In the genomic region with DNA sequence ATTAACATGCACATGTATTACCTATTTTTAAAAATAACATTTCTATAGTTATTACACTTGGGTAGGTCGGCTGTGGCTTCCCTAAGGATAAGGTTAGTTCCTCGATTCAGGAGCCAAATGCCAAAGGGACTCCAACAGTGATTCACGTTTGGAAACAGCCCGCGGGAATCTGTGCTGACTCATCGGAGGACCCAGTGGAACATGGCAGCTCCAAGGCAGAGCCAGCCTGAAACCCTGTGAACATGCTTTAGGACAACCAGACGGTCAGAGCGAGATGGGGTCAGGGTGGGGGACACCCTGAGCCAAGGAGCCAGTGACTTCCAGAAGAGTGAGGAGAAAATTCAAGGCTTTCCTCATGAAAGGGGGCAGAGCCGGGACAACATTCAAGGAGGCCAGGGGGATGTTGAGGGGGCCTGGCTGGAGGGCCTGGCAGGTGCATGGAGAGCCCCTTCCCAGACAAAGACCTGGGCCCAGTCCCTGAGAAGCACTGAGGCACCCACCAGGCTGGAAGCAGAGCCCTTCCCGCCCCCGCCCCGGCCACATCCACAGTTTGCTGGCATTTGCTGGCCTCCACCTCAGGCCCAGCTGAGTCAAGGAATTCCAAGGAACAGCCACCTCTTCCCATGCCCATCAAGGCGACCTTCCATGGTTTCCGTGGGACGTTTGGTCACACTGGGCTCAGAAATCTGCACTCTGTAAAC, we compare ENCODE assay signal across 9 cellular contexts.
DNase-seq lines count a peak whose midpoint lies in the region; ATAC-seq and TF ChIP-seq lines count a peak whose summit lies in the region.
"Had no signal": no experiment of that assay in that cellular context is flagged by ENCODE, and none has a peak within 500 bp of the region (broad histone marks: within the 10 kb centered on the region; RNA-seq: fewer than 3 reads in every experiment).

No MANE protein-coding gene starts in this region.

- H3K14ac ChIP-seq in H9 (ENCODE audit: insufficient read depth, low read length) = peak overlapping the region; percentile 13; the same call in 1 of the 2 replicates

- POLR2A ChIA-PET in MCF 10A (lab: Yijun Ruan, JAX) = interaction anchor here (0.6 to 4.5 kb wide), 11 partner anchors 8 to 153 kb away, joined by 3 to 30 read pairs (median 4); partner anchors contain the start of gene RRBP1

- no peak overlapping the region for H2BK5ac ChIP-seq in H9 (ENCODE audit: insufficient read length, low read length)

- H3K27ac Mint-ChIP-seq in H9 = peak overlapping the region in 2 of 3 experiments; percentile 10 to 89; a peak in 2 of 7 replicates
- H3K27ac Mint-ChIP-seq in MCF 10A (ENCODE audit: low read depth, unreplicated experiment) = peak overlapping the region; percentile 76

- no peak overlapping the region for H3K27ac ChIP-seq in H9 (ENCODE audit: insufficient read length, low read depth, low read length)
- peak overlapping the region; percentile 67 for H3K27ac ChIP-seq in smooth muscle cell (ENCODE audit: low read depth)

- no peak for ATAC-seq in GM21717 (IDR thresholded peaks at IDR 0.05; ENCODE audit: unreplicated experiment)
- ATAC-seq in GM21529 (IDR thresholded peaks at IDR 0.05; ENCODE audit: unreplicated experiment) = no peak
- ATAC-seq in GM18498 (IDR thresholded peaks at IDR 0.05; ENCODE audit: unreplicated experiment) = no peak
- ATAC-seq in HG02798 (IDR thresholded peaks at IDR 0.05; ENCODE audit: poor library complexity, unreplicated experiment) = no peak

- TF ChIP-seq CTCF in H9 (conservative IDR thresholded peaks at IDR 0.05) (no peak), MCF 10A (IDR thresholded peaks at IDR 0.05; ENCODE audit: unreplicated experiment) (no peak), smooth muscle cell (IDR thresholded peaks at IDR 0.05; ENCODE audit: borderline replicate concordance, insufficient read depth, poor library complexity, severe bottlenecking) (no peak)

- BruUV-seq in MCF 10A (replicated peaks; lab: Mats Ljungman, UMichigan) = no TSS peak

- H3K23me2 ChIP-seq in H9 (ENCODE audit: insufficient read length, low read depth, low read length, poor library complexity, severe bottlenecking) = no peaks in the 10 kb centered on the region

- H2AFZ ChIP-seq in H9 (ENCODE audit: low read length) (no peak overlapping the region), smooth muscle cell (ENCODE audit: low read depth) (no peak overlapping the region)

- peaks cover 10% of the 10 kb centered on the region for H3F3A ChIP-seq in smooth muscle cell (ENCODE audit: low read depth)

- H3K4me2 ChIP-seq in H9 (ENCODE audit: insufficient read depth, insufficient read length, low read length) (no peak overlapping the region), smooth muscle cell (peak overlapping the region; percentile 11)

- H3K4ac ChIP-seq in H9 (ENCODE audit: low read depth, low read length) = no peak overlapping the region

- no peak overlapping the region for H4K5ac ChIP-seq in H9 (ENCODE audit: insufficient read length, low read depth, low read length)

- H3K56ac ChIP-seq in H9 (ENCODE audit: insufficient read length, low read depth, low read length) = no peak overlapping the region

- H2BK12ac ChIP-seq in H9 (ENCODE audit: insufficient read length, low read depth, low read length) = no peak overlapping the region

- H3K9me3 ChIP-seq in H9 (ENCODE audit: control insufficient read depth, low read depth, low read length) = no peaks in the 10 kb centered on the region
- H3K9me3 ChIP-seq in smooth muscle cell (replicated peaks; ENCODE audit: low read depth) = no peaks in the 10 kb centered on the region

- WGBS in H9 (ENCODE audit: extremely low coverage, insufficient read length, low lambda C conversion rate) = no CpG with 5 or more reads among the region's 15 CpGs
- WGBS in smooth muscle cell (ENCODE audit: low lambda C conversion rate) = 57% methylated on average over 15 of the region's 15 CpGs

- H3K36me3 Mint-ChIP-seq in H9 (ENCODE audit: insufficient read depth in 1 of 3, low read depth in 3 of 3) (no peaks in the 10 kb centered on the region), MCF 10A (ENCODE audit: insufficient read depth, unreplicated experiment) (no peaks in the 10 kb centered on the region)

- no peak overlapping the region for H3K4me3 ChIP-seq in smooth muscle cell

- CTCF ChIA-PET in MCF 10A (lab: Yijun Ruan, JAX) = interaction anchor here (0.7 to 2.0 kb wide), 5 partner anchors 54 to 1125 kb away, joined by 3 to 8 read pairs (median 3); no protein-coding TSS in a partner anchor

- H4K8ac ChIP-seq in H9 (replicated peaks; ENCODE audit: insufficient read length, low read depth, low read length) = no peak overlapping the region

- no peaks in the 10 kb centered on the region; the same call in 1 of the 2 replicates for H3K4me1 ChIP-seq in H9 (ENCODE audit: insufficient read depth, low read length)
- peaks cover 14% of the 10 kb centered on the region for H3K4me1 ChIP-seq in smooth muscle cell (ENCODE audit: low read depth)

- peaks cover 28% of the 10 kb centered on the region in 2 experiments for H3K4me1 Mint-ChIP-seq in H9
- H3K4me1 Mint-ChIP-seq in MCF 10A (ENCODE audit: insufficient read depth, unreplicated experiment) = peaks cover 31% of the 10 kb centered on the region

- no peak overlapping the region for H3K23ac ChIP-seq in H9 (ENCODE audit: insufficient read length, low read depth, low read length)

- H3K27me3 ChIP-seq in H9 (ENCODE audit: insufficient read depth, low read length) (no peaks in the 10 kb centered on the region), smooth muscle cell (ENCODE audit: low read depth) (no peaks in the 10 kb centered on the region)

- H3K79me2 ChIP-seq in H9 (ENCODE audit: insufficient read depth, low read length) (no peaks in the 10 kb centered on the region), smooth muscle cell (ENCODE audit: low read depth) (no peaks in the 10 kb centered on the region)

- DNase-seq in H9 = no peak
- DNase-seq in MCF 10A (ENCODE audit: unreplicated experiment) = peak; percentile 96
- peak; percentile 14 for DNase-seq in kidney glomerular epithelial cell (lab: John Stamatoyannopoulos, UW)
- DNase-seq in smooth muscle cell (lab: John Stamatoyannopoulos, UW; ENCODE audit: unreplicated experiment) = no peak
- DNase-seq: H7 had no signal

- H3T11ph ChIP-seq in H9 (ENCODE audit: low read length) = no peak overlapping the region

- H3K36me3 ChIP-seq in smooth muscle cell (ENCODE audit: low read depth) = no peaks in the 10 kb centered on the region

- peak overlapping the region; percentile 91 for H4K91ac ChIP-seq in H9 (ENCODE audit: insufficient read length, low read depth, low read length)

- 0 out of 5 replicates have a peak, but pooled peaks cover 0 to 3% of the 10 kb centered on the region in 2 experiments for H3K9me3 Mint-ChIP-seq in H9
- no peaks in the 10 kb centered on the region for H3K9me3 Mint-ChIP-seq in MCF 10A (ENCODE audit: unreplicated experiment)

- intact Hi-C loops in MCF 10A (cut with micrococcal nuclease) = loop anchor here (10.0 kb wide), 1 partner anchor 59 kb away; no protein-coding TSS in a partner anchor

- H3K79me1 ChIP-seq in H9 (ENCODE audit: insufficient read depth, low read depth, low read length, poor library complexity, severe bottlenecking) = no peaks in the 10 kb centered on the region

- no peak overlapping the region for H3K9ac ChIP-seq in H9 (ENCODE audit: extremely low read depth, insufficient read length, low read length)
- H3K9ac ChIP-seq in smooth muscle cell (ENCODE audit: low read depth) = peak overlapping the region; percentile 4

- no peak overlapping the region for H2BK15ac ChIP-seq in H9 (ENCODE audit: low read depth, low read length)

- no peak overlapping the region for H2BK120ac ChIP-seq in H9 (ENCODE audit: low read depth, low read length, poor library complexity, severe bottlenecking)

- no peak overlapping the region for H2BK20ac ChIP-seq in H9 (ENCODE audit: low read depth, low read length, poor library complexity, severe bottlenecking)

- H4K20me1 ChIP-seq in H9 (ENCODE audit: control insufficient read depth, insufficient read depth, insufficient read length) (no peaks in the 10 kb centered on the region), smooth muscle cell (ENCODE audit: low read depth) (no peaks in the 10 kb centered on the region)

- peak overlapping the region; percentile 3 for H3K18ac ChIP-seq in H9 (ENCODE audit: insufficient read length, low read depth, low read length)

- H3K27me3 Mint-ChIP-seq in H9 (ENCODE audit: low read depth) (no peaks in the 10 kb centered on the region; the same call in 1 of the 2 replicates), MCF 10A (ENCODE audit: insufficient read depth, unreplicated experiment) (no peaks in the 10 kb centered on the region)

- no peak overlapping the region for H3K4me3 Mint-ChIP-seq in H9
- H3K4me3 Mint-ChIP-seq in MCF 10A (ENCODE audit: unreplicated experiment) = peak overlapping the region; percentile 5

- no peak overlapping the region for H2AK5ac ChIP-seq in H9 (ENCODE audit: insufficient read length, low read length)

Comparison
In these comparisons a context has a peak if more than half of its experiments do, and no peak if none do; other contexts are left out.
1. DNase-seq: peak in MCF 10A (single experiment) and kidney glomerular epithelial cell (single experiment); none in H9 (single experiment) and smooth muscle cell (single experiment).